1 cellular context compared by ENCODE assay signal in genomic region chr12:112012775-112013600, GRCh38.
TF ChIP-seq lines count a peak whose summit lies in the region.

ERP29 (plus strand) TSS chr12:112013426; CDS start chr12:112013466, 40 bp downstream.
TMEM116 (minus strand) TSS chr12:112013165; CDS start chr12:112005270, 7,895 bp downstream.

TF ChIP-seq in WTC11, 78 proteins besides CTCF, POLR2A, EP300 and RAD21 (continued from another document):
- TF ChIP-seq E2F1 (CRISPR knock-in tag; IDR thresholded peaks at IDR 0.05) (peak; percentile 92), PRRX2 (CRISPR knock-in tag; IDR thresholded peaks at IDR 0.05) (0 out of 2 replicates have a peak, but pooled peaks have one; percentile 22), EMX1 (CRISPR knock-in tag; IDR thresholded peaks at IDR 0.05) (no peak), NFYB (CRISPR knock-in tag; conservative IDR thresholded peaks at IDR 0.05; ENCODE audit: low read depth) (no peak), HMGA2 (CRISPR knock-in tag; IDR thresholded peaks at IDR 0.05) (no peak), TCF7 (CRISPR knock-in tag; IDR thresholded peaks at IDR 0.05; ENCODE audit: low read depth) (peak; percentile 75; the same call in 1 of the 2 replicates), TEAD4 (CRISPR knock-in tag; IDR thresholded peaks at IDR 0.05) (no peak; the same call in 1 of the 2 replicates), SP1 (CRISPR knock-in tag; conservative IDR thresholded peaks at IDR 0.05) (peak; percentile 96), STAT6 (CRISPR knock-in tag; conservative IDR thresholded peaks at IDR 0.05; ENCODE audit: low read depth) (no peak), ZBTB43 (CRISPR knock-in tag; IDR thresholded peaks at IDR 0.05) (no peak), ZSCAN18 (CRISPR knock-in tag; IDR thresholded peaks at IDR 0.05) (no peak), USF2 (CRISPR knock-in tag; IDR thresholded peaks at IDR 0.05) (peak; percentile 99), ZNF396 (CRISPR knock-in tag; IDR thresholded peaks at IDR 0.05; ENCODE audit: borderline replicate concordance) (no peak), ZNF671 (CRISPR knock-in tag; IDR thresholded peaks at IDR 0.05) (no peak), TP53 (CRISPR knock-in tag; IDR thresholded peaks at IDR 0.05) (no peak), FOXJ3 (CRISPR knock-in tag; IDR thresholded peaks at IDR 0.05; ENCODE audit: borderline replicate concordance) (no peak), ZNF121 (CRISPR knock-in tag; IDR thresholded peaks at IDR 0.05) (no peak), ESRRA (CRISPR knock-in tag; IDR thresholded peaks at IDR 0.05; ENCODE audit: borderline replicate concordance) (peak; percentile 45), AFF4 (CRISPR knock-in tag; IDR thresholded peaks at IDR 0.05; ENCODE audit: borderline replicate concordance) (no peak; the same call in 1 of the 2 replicates), FOXP1 (CRISPR knock-in tag; IDR thresholded peaks at IDR 0.05; ENCODE audit: borderline replicate concordance) (peak; percentile 56), NR2C2 (CRISPR knock-in tag; IDR thresholded peaks at IDR 0.05) (0 out of 2 replicates have a peak, but pooled peaks have one; percentile 27), ARID4B (CRISPR knock-in tag; IDR thresholded peaks at IDR 0.05; ENCODE audit: borderline replicate concordance) (peak; percentile 91), ZNF512 (CRISPR knock-in tag; IDR thresholded peaks at IDR 0.05; ENCODE audit: borderline replicate concordance) (no peak), MXD4 (CRISPR knock-in tag; IDR thresholded peaks at IDR 0.05; ENCODE audit: borderline replicate concordance) (no peak), CBFB (CRISPR knock-in tag; IDR thresholded peaks at IDR 0.05; ENCODE audit: low read depth) (no peak), ZMAT4 (CRISPR knock-in tag; IDR thresholded peaks at IDR 0.05) (no peak)
